Comparison of ENCODE assay signal across 1 cellular context in the genomic region with DNA sequence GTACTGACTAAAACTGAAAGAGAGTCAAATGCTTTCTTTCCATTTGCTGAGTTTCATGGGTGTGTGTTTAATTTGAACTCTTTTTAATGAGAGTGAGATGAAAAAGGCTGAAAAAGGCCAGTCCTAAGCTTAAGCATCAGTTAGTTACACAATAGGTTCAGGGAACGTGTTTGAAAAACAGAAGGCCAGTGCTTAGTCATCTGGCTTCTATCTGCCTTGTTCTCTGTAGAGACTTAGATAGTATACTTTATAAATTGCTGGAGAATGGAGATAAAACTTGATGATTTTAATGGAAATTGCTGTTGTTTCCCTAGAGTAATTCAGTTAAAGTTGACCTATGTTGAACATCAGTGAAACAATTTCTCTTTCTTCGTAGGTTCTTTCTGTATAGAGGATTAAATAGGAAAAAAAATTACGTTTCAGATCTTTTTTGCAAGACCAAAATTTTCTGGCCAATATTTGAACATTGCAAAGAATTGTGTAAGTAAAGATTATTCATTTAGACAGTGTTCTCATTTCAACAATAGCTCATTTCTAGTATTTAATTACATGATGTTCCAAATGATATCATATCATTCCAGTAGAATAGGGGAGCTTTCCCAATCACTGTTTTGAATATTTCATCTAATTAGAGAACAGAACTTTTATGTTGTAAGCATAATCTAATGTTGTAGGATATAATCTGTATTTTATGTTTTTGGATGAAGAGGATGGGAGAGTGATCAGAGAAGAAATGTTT.
TF ChIP-seq lines count a peak whose summit lies in the region.

No MANE protein-coding gene starts in this region.

TF ChIP-seq in SK-N-SH, 30 proteins besides CTCF, POLR2A, EP300 and RAD21:
- TF ChIP-seq, protein P1, sequence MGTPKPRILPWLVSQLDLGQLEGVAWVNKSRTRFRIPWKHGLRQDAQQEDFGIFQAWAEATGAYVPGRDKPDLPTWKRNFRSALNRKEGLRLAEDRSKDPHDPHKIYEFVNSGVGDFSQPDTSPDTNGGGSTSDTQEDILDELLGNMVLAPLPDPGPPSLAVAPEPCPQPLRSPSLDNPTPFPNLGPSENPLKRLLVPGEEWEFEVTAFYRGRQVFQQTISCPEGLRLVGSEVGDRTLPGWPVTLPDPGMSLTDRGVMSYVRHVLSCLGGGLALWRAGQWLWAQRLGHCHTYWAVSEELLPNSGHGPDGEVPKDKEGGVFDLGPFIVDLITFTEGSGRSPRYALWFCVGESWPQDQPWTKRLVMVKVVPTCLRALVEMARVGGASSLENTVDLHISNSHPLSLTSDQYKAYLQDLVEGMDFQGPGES (IDR thresholded peaks at IDR 0.05; ENCODE audit: low read depth, low read length): no peak
- TF ChIP-seq RCOR1 (IDR thresholded peaks at IDR 0.05; ENCODE audit: low read length): peak; percentile 75
- TF ChIP-seq GATA2 (CRISPR knock-in tag; IDR thresholded peaks at IDR 0.05): peak; percentile 84
- TF ChIP-seq, protein P2, sequence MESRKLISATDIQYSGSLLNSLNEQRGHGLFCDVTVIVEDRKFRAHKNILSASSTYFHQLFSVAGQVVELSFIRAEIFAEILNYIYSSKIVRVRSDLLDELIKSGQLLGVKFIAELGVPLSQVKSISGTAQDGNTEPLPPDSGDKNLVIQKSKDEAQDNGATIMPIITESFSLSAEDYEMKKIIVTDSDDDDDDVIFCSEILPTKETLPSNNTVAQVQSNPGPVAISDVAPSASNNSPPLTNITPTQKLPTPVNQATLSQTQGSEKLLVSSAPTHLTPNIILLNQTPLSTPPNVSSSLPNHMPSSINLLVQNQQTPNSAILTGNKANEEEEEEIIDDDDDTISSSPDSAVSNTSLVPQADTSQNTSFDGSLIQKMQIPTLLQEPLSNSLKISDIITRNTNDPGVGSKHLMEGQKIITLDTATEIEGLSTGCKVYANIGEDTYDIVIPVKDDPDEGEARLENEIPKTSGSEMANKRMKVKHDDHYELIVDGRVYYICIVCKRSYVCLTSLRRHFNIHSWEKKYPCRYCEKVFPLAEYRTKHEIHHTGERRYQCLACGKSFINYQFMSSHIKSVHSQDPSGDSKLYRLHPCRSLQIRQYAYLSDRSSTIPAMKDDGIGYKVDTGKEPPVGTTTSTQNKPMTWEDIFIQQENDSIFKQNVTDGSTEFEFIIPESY (IDR thresholded peaks at IDR 0.05; ENCODE audit: borderline replicate concordance, low read depth): no peak
- peak; percentile 59 for TF ChIP-seq CHD2 (IDR thresholded peaks at IDR 0.05; ENCODE audit: low read length, partially characterized antibody)
- TF ChIP-seq, protein P3, sequence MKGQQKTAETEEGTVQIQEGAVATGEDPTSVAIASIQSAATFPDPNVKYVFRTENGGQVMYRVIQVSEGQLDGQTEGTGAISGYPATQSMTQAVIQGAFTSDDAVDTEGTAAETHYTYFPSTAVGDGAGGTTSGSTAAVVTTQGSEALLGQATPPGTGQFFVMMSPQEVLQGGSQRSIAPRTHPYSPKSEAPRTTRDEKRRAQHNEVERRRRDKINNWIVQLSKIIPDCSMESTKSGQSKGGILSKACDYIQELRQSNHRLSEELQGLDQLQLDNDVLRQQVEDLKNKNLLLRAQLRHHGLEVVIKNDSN (IDR thresholded peaks at IDR 0.05; ENCODE audit: borderline replicate concordance, low read depth): no peak
- TF ChIP-seq SMC3 (IDR thresholded peaks at IDR 0.05; ENCODE audit: low read depth, low read length): no peak
- TF ChIP-seq FOXJ3 (CRISPR knock-in tag; IDR thresholded peaks at IDR 0.05): no peak
- peak; percentile 39; the same call in 1 of the 2 replicates for TF ChIP-seq TCF12 (IDR thresholded peaks at IDR 0.05)
- TF ChIP-seq YY1 (IDR thresholded peaks at IDR 0.05; ENCODE audit: low read depth): no peak
